In the genomic region with DNA sequence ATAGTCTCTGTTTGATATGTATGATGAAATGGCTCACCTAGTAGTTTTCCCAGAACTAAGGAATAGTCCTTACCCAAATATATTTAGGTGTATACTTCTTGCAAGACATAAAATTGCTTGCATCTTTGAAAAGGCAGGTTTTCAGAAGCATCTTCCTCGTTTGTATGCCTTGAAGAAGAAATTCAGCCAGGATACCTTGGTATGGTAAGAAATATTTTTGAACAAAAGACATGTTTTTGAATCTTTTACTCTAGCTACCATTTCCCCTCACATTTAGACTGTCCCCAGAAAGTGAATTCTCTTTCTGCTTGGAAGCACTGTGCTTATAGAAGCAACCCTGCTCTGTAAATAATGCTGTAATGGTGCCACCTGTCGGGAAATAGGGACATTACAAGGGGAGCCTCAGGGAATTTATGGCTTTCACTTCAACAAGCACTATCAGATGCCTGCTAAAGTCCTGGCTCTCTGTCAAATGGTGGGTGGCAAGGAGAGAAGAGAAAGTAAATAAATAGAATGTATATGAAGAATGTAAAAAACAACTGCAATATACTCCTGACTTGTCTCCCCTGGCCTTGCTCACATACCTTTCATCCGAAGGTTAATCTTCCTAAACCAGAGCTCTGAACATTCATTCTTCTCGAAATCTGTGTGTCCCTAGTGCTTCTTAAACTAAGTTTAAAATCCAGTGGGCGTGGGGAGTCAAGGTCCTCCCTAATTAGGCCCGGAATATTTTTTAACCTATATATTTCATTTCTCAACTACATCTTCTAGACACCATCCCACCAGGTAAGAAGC, we compare ENCODE assay signal across 8 cellular contexts. TPM values are rescaled to one million over a fixed set of nuclear protein-coding genes. Genes with fewer than 3 reads are reported as not detected.
DNase-seq lines count a peak whose midpoint lies in the region; ATAC-seq and TF ChIP-seq lines count a peak whose summit lies in the region.

No MANE protein-coding gene starts in this region.

- peak; percentile 70 to 88 (median 79) for TF ChIP-seq CTCF in gastrocnemius medialis (IDR thresholded peaks at IDR 0.05 in 4 of 5, conservative IDR thresholded peaks at IDR 0.05 in 1 of 5)

- H3K27ac ChIP-seq in right cardiac atrium (ENCODE audit: low read length) (no peak overlapping the region), gastrocnemius medialis (no peak overlapping the region)

- H3K27me3 ChIP-seq in right cardiac atrium (ENCODE audit: control insufficient read depth, insufficient read depth), result no peaks in the 10 kb centered on the region
- H3K27me3 ChIP-seq in gastrocnemius medialis, result peaks cover under 1 to 13% (median 12%) of the 10 kb centered on the region in 3 donors

- in situ Hi-C loops in gastrocnemius medialis (cut with MboI; ENCODE audit: low sequenced_read_pairs in 4 of 4), result loop anchor here in 3 of 4 donors (25.0 kb wide), 1 partner anchor 227 kb away; a partner anchor contains a TSS

- intact Hi-C loops in right cardiac atrium (cut with DNase I), result loop anchor here in 1 of 4 donors (10.0 kb wide), 1 partner anchor 155 kb away; no protein-coding TSS in a partner anchor
- intact Hi-C loops in gastrocnemius medialis (cut with DNase I; ENCODE audit: low total_unique reads), result loop anchor here (5.0 to 10.0 kb wide), 5 partner anchors 107 to 625 kb away; a partner anchor contains a TSS

- 39% methylated on average over 6 of the region's 6 CpGs for WGBS in right cardiac atrium

- TF ChIP-seq POLR2A in gastrocnemius medialis (IDR thresholded peaks at IDR 0.05), result no peak

- peak; percentile 70 for ATAC-seq in GM19351 (IDR thresholded peaks at IDR 0.05; ENCODE audit: unreplicated experiment)
- ATAC-seq in right cardiac atrium, result peak; percentile 66 to 73
- ATAC-seq in gastrocnemius medialis, result peak; percentile 64 to 82
- no peak for ATAC-seq in HG03460 (IDR thresholded peaks at IDR 0.05; ENCODE audit: unreplicated experiment)

- H3K4me1 ChIP-seq in right cardiac atrium (ENCODE audit: control insufficient read depth, insufficient read depth, low read length), result no peaks in the 10 kb centered on the region
- no peaks in the 10 kb centered on the region for H3K4me1 ChIP-seq in gastrocnemius medialis

- no peaks in the 10 kb centered on the region for H3K36me3 ChIP-seq in gastrocnemius medialis

- H3K9me3 ChIP-seq in right cardiac atrium (ENCODE audit: control insufficient read depth, low read length) (no peaks in the 10 kb centered on the region), gastrocnemius medialis (no peaks in the 10 kb centered on the region)

- DNase-seq in CD1c-positive myeloid dendritic cell (ENCODE audit: extremely low spot score) (peak; percentile 76), NCI-H1048 (lab: John Stamatoyannopoulos, UW) (peak; percentile 33), T-helper 1 cell (peak; percentile 19 to 65 (median 50)), amygdala (lab: John Stamatoyannopoulos, UW) (peak in 44 of 56 donors; percentile 9 to 91 (median 41)), right cardiac atrium (peak in 2 of 3 donors; percentile 36 to 73), gastrocnemius medialis (peak in 1 of 2 donors; percentile 54)

- H3K4me3 ChIP-seq in right cardiac atrium (ENCODE audit: low read length) (no peak overlapping the region), gastrocnemius medialis (no peak overlapping the region)

RNA-seq across cellular contexts. Expression of a gene that starts 6.1 kb away (rescaled TPM):
- total RNA-seq in right cardiac atrium, result 1 to 10 TPM in 1 of 4 donors, under 1 TPM in 3; 0.71 to 1.1 (median 0.84) TPM
- 0.57 TPM for polyA plus RNA-seq in right cardiac atrium
- 1 to 10 TPM in 2 of 4 donors, under 1 TPM in 2; 0.38 to 2.0 (median 1.1) TPM for total RNA-seq in gastrocnemius medialis

RNA-seq across cellular contexts. Expression of a gene that starts 13.6 kb away (rescaled TPM):
- total RNA-seq in right cardiac atrium, result not detected
- polyA plus RNA-seq in right cardiac atrium, result not detected
- not detected for total RNA-seq in gastrocnemius medialis

RNA-seq across cellular contexts. Expression of a gene that starts 32.2 kb away (rescaled TPM):
- total RNA-seq in right cardiac atrium (10 to 100 TPM; 58.5 to 69.9 (median 62.4) TPM), gastrocnemius medialis (100 to 1,000 TPM; 134 to 359 (median 210) TPM)
- 33.4 TPM for polyA plus RNA-seq in right cardiac atrium
